In the genomic region with DNA sequence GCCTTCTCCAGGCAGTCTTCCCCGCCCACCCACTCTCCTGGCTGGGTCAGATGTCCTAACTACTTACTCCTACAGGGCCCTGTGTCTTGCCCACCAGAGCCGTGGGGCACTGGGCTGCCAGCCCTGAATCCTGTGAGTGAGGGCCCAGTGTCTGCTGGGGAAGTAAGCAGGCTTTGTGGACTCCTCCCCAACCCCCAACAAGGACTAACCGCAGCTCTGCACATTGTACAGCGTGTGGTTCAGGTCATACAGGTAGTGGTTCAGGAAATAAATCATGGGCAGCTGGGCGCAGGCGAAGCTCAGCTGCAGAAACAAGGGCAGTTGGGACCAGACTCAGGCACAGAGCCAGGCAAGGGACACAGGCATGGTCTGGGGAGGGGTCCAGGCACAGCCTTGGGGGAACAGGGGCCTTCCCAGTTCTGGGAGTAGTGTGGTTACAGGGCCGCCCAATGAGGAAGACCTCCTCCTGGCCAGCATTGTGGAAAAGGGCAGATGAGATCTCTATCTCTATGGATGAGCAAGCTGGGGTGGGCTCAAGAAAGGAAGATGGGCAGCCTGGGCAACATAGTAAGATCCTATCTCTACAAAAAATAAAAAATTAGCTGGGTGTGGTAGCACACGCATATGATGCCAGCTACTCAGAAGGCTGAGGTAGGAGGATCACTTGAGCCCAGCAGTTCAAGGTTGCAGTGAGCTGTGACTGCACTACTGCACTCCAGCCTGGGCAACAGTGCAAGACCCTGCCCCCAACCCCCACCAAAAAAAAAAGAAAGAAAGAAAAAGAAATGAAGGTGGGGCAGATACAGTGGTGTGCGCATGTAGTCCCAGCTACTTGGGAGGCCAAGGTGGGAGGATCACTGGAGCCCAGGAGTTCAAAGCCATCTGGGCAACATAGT, we compare ENCODE assay signal across 17 cellular contexts. TPM values are rescaled to one million over a fixed set of nuclear protein-coding genes. Genes with fewer than 3 reads are reported as not detected.
DNase-seq lines count a peak whose midpoint lies in the region; ATAC-seq and TF ChIP-seq lines count a peak whose summit lies in the region.
"Had no signal": no experiment of that assay in that cellular context is flagged by ENCODE, and none has a peak within 500 bp of the region (broad histone marks: within the 10 kb centered on the region; RNA-seq: fewer than 3 reads in every experiment).

No MANE protein-coding gene starts in this region.

- no peak overlapping the region for H4K5ac ChIP-seq in H9 (ENCODE audit: insufficient read length, low read depth, low read length)

- H3K27me3 ChIP-seq in BLaER1 (no peaks in the 10 kb centered on the region), H9 (ENCODE audit: insufficient read depth, low read length) (no peaks in the 10 kb centered on the region), tibial artery (no peaks in the 10 kb centered on the region)
- H3K27me3 ChIP-seq: ascending aorta, foreskin keratinocyte had no signal

- no peak overlapping the region for H4K91ac ChIP-seq in H9 (ENCODE audit: insufficient read length, low read depth, low read length)

- H2BK12ac ChIP-seq in H9 (ENCODE audit: insufficient read length, low read depth, low read length), result no peak overlapping the region

- H3K27ac ChIP-seq in BLaER1 (0 out of 2 replicates have a peak overlapping the region, but pooled peaks have one; percentile 5), H9 (ENCODE audit: insufficient read length, low read depth, low read length) (no peak overlapping the region), tibial artery (no peak overlapping the region)
- H3K27ac ChIP-seq: ascending aorta, foreskin keratinocyte had no signal

- DNase-seq in H9, result peak; percentile 8
- DNase-seq in WTC11 (ENCODE audit: low spot score), result no peak
- peak; percentile 44 for DNase-seq in left lobe of liver (ENCODE audit: low spot score)
- DNase-seq in tibial artery, result no peak
- no peak for DNase-seq in effector CD8-positive, alpha-beta T cell (lab: John Stamatoyannopoulos, UW)
- no peak for DNase-seq in sciatic nerve (ENCODE audit: low spot score)
- DNase-seq: activated CD8-positive, alpha-beta memory T cell treated with anti-CD3 and anti-CD28 coated beads, Interleukin-2, amount 50 U/mL, for 48 hours; effector CD4-positive, alpha-beta T cell; foreskin keratinocyte; GOT3; NCI-H1105 treated with DMSO at 0.1 percent for 48 hours; NCI-H510A; stimulated activated CD4-positive, alpha-beta T cell treated with anti-CD3 and anti-CD28 coated beads, Interleukin-4, amount 100 ng/mL, for 24 hours; stomach had no signal

- no peaks in the 10 kb centered on the region; a peak in 1 of 5 replicates for H3K9me3 Mint-ChIP-seq in H9
- H3K9me3 Mint-ChIP-seq in WTC11, result no peaks in the 10 kb centered on the region

- no peak overlapping the region for H3K56ac ChIP-seq in H9 (ENCODE audit: insufficient read length, low read depth, low read length)

- TF ChIP-seq CTCF in H9 (conservative IDR thresholded peaks at IDR 0.05) (no peak), WTC11 (IDR thresholded peaks at IDR 0.05) (no peak), tibial artery (IDR thresholded peaks at IDR 0.05) (no peak)

- intact Hi-C loops in tibial artery (cut with DNase I; ENCODE audit: low total_unique reads) (no loop called here), sciatic nerve (cut with DNase I) (no loop called here)

- peaks cover 3% of the 10 kb centered on the region for H3K23me2 ChIP-seq in H9 (ENCODE audit: insufficient read length, low read depth, low read length, poor library complexity, severe bottlenecking)

- H3K9ac ChIP-seq in BLaER1 (no peak overlapping the region), H9 (ENCODE audit: extremely low read depth, insufficient read length, low read length) (no peak overlapping the region)

- no peak overlapping the region for H3K4me3 ChIP-seq in BLaER1
- no peak overlapping the region for H3K4me3 ChIP-seq in tibial artery
- H3K4me3 ChIP-seq: ascending aorta, stomach had no signal

- H2BK120ac ChIP-seq in H9 (ENCODE audit: low read depth, low read length, poor library complexity, severe bottlenecking), result no peak overlapping the region

- no peak overlapping the region for H3K4me3 Mint-ChIP-seq in H9
- H3K4me3 Mint-ChIP-seq in WTC11, result no peak overlapping the region

- POLR2A ChIA-PET in WTC11 (lab: Charles Lee), result no interaction called here

- no peak overlapping the region for H2BK20ac ChIP-seq in H9 (ENCODE audit: low read depth, low read length, poor library complexity, severe bottlenecking)

- H3K18ac ChIP-seq in H9 (ENCODE audit: insufficient read length, low read depth, low read length), result no peak overlapping the region

- H3K4me1 ChIP-seq in BLaER1 (peaks cover 64% of the 10 kb centered on the region), H9 (ENCODE audit: insufficient read depth, low read length) (no peaks in the 10 kb centered on the region; the same call in 1 of the 2 replicates), tibial artery (peaks cover 0 to 15% (median 4%) of the 10 kb centered on the region in 4 donors)
- H3K4me1 ChIP-seq: foreskin keratinocyte had no signal

- H3K79me1 ChIP-seq in H9 (ENCODE audit: insufficient read depth, low read depth, low read length, poor library complexity, severe bottlenecking), result no peaks in the 10 kb centered on the region

- no peaks in the 10 kb centered on the region for H3K79me2 ChIP-seq in H9 (ENCODE audit: insufficient read depth, low read length)

- H3K27ac Mint-ChIP-seq in H9 (no peak overlapping the region), WTC11 (no peak overlapping the region)

- CTCF ChIA-PET in WTC11 (lab: Charles Lee), result interaction anchor here (2.1 kb wide), 1 partner anchor 210 kb away, joined by 5 read pairs; no protein-coding TSS in a partner anchor

- no peak overlapping the region for H2BK5ac ChIP-seq in H9 (ENCODE audit: insufficient read length, low read length)

- no peak overlapping the region; the same call in 1 of the 2 replicates for H2BK15ac ChIP-seq in H9 (ENCODE audit: low read depth, low read length)

- H3T11ph ChIP-seq in H9 (ENCODE audit: low read length), result no peak overlapping the region

- H3K14ac ChIP-seq in H9 (ENCODE audit: insufficient read depth, low read length), result no peak overlapping the region

- H4K20me1 ChIP-seq in BLaER1 (peaks cover 21% of the 10 kb centered on the region), H9 (ENCODE audit: control insufficient read depth, insufficient read depth, insufficient read length) (no peaks in the 10 kb centered on the region)

- no peak overlapping the region for H3K4ac ChIP-seq in H9 (ENCODE audit: low read depth, low read length)

- H4K8ac ChIP-seq in H9 (replicated peaks; ENCODE audit: insufficient read length, low read depth, low read length), result no peak overlapping the region

- no CpG with 5 or more reads among the region's 9 CpGs for WGBS in H9 (ENCODE audit: extremely low coverage, insufficient read length, low lambda C conversion rate)

- H3K9me3 ChIP-seq in BLaER1 (no peaks in the 10 kb centered on the region), H9 (ENCODE audit: control insufficient read depth, low read depth, low read length) (no peaks in the 10 kb centered on the region), tibial artery (no peaks in the 10 kb centered on the region)
- H3K9me3 ChIP-seq: ascending aorta, stomach had no signal

- H2AFZ ChIP-seq in H9 (ENCODE audit: low read length), result no peak overlapping the region

- H3K36me3 ChIP-seq in BLaER1, result peaks cover 62% of the 10 kb centered on the region
- H3K36me3 ChIP-seq in tibial artery, result peaks cover 0 to 24% (median 6%) of the 10 kb centered on the region in 3 donors

- H3K4me2 ChIP-seq in BLaER1, result no peak overlapping the region
- no peak overlapping the region for H3K4me2 ChIP-seq in H9 (ENCODE audit: insufficient read depth, insufficient read length, low read length)

- H3K23ac ChIP-seq in H9 (ENCODE audit: insufficient read length, low read depth, low read length), result no peak overlapping the region

- H3K36me3 Mint-ChIP-seq in H9 (ENCODE audit: insufficient read depth in 1 of 3, low read depth in 3 of 3), result peaks cover 0 to 6% (median 4%) of the 10 kb centered on the region in 3 experiments; a peak in 4 of 7 replicates
- H3K36me3 Mint-ChIP-seq in WTC11, result peaks cover 2% of the 10 kb centered on the region

- H3K4me1 Mint-ChIP-seq in H9 (peaks cover 21 to 22% of the 10 kb centered on the region in 2 experiments), WTC11 (peaks cover 26% of the 10 kb centered on the region)

- H3K27me3 Mint-ChIP-seq in H9 (ENCODE audit: low read depth), result peaks cover 15% of the 10 kb centered on the region
- peaks cover 5% of the 10 kb centered on the region for H3K27me3 Mint-ChIP-seq in WTC11 (ENCODE audit: low read depth)

- no peak for ATAC-seq in WTC11
- no peak for ATAC-seq in left lobe of liver
- ATAC-seq in GM18520 (IDR thresholded peaks at IDR 0.05; ENCODE audit: unreplicated experiment), result no peak
- no peak for ATAC-seq in sciatic nerve

- no peak overlapping the region for H2AK5ac ChIP-seq in H9 (ENCODE audit: insufficient read length, low read length)

TF ChIP-seq in WTC11, 78 proteins besides CTCF, POLR2A, EP300 and RAD21 (continues in another document):
- TF ChIP-seq ZNF121 (CRISPR knock-in tag; IDR thresholded peaks at IDR 0.05), result peak; percentile 56; the same call in 1 of the 2 replicates

RNA-seq across cellular contexts. Expression of a gene that starts 5.5 kb away (rescaled TPM):
- total RNA-seq in H9 (2021) (21.7 and 23.3 TPM in 2 replicates), WTC11 (2021) (27.7 to 29.7 TPM (median 27.9 TPM) in 3 replicates), left lobe of liver (18.9 TPM), sciatic nerve (37.0 TPM)

RNA-seq across cellular contexts. Expression of a gene that starts 11.7 kb away (rescaled TPM):
- total RNA-seq in H9 (2021), result not detected in 2 replicates
- total RNA-seq in WTC11 (2021), result 0.30 to 0.53 TPM (median 0.46 TPM) in 3 replicates
- total RNA-seq in left lobe of liver, result 3.2 TPM
- total RNA-seq in sciatic nerve, result 46.7 TPM
- total RNA-seq: foreskin keratinocyte had no signal

RNA-seq across cellular contexts. Expression of a gene that starts 32.1 kb away (rescaled TPM):
- total RNA-seq in H9 (2021), result 213 and 214 TPM in 2 replicates
- total RNA-seq in WTC11 (2021), result 221 to 247 TPM (median 240 TPM) in 3 replicates
- 104 TPM for total RNA-seq in left lobe of liver
- total RNA-seq in sciatic nerve, result 63.9 TPM

RNA-seq across cellular contexts. Expression of a gene that starts 40.4 kb away (rescaled TPM):
- total RNA-seq in H9 (2021) (24.4 and 27.1 TPM in 2 replicates), WTC11 (2021) (50.7 to 51.7 TPM (median 51.1 TPM) in 3 replicates), left lobe of liver (66.5 TPM), sciatic nerve (128 TPM)

Comparison
In these comparisons a context has a peak if more than half of its experiments do, and no peak if none do; other contexts are left out.
1. DNase-seq: peak in H9 (single experiment) and left lobe of liver (single experiment); none in WTC11 (single experiment), tibial artery (0 of 2), effector CD8-positive, alpha-beta T cell (single experiment) and sciatic nerve (single experiment).
2. RNA of a gene that starts 11.7 kb away (total RNA-seq): 46.7 TPM in sciatic nerve (single experiment); 3.2 TPM in left lobe of liver (single experiment), 0.30 to 0.53 TPM in WTC11 and not detected in H9; every median in the first group is over 10 times any median in the second.